18 cellular contexts compared by ENCODE assay signal in the genomic region with DNA sequence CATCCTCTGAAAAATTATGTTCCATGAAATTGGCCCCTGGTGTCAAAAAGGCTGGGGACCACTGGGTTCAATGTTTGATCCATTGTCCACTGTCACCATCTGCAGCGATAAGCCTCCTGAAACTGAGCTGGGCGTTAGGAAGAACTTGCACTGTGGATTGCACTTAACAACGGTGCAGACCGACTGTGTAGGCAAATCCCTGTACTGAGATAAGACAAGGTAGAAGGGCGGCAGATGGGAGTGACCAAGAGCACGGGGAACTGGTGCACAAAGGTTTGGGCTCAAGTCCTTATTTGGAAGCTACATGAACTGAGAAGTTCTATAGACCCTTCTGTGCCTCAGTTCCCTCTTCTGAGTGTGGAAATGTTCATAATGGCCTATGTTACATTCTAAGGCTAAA. TPM values are rescaled to one million over a fixed set of nuclear protein-coding genes. Genes with fewer than 3 reads are reported as not detected.
DNase-seq lines count a peak whose midpoint lies in the region; ATAC-seq and TF ChIP-seq lines count a peak whose summit lies in the region.
"Had no signal": no experiment of that assay in that cellular context is flagged by ENCODE, and none has a peak within 500 bp of the region (broad histone marks: within the 10 kb centered on the region; RNA-seq: fewer than 3 reads in every experiment).

No MANE protein-coding gene starts in this region.

- no peaks in the 10 kb centered on the region for H3K9me3 Mint-ChIP-seq in CD4-positive, alpha-beta T cell
- H3K9me3 Mint-ChIP-seq in CD8-positive, alpha-beta memory T cell, result peaks cover 0 to 3% (median 0%) of the 10 kb centered on the region in 5 donors
- peaks cover 0 to 1% (median 0%) of the 10 kb centered on the region in 11 donors for H3K9me3 Mint-ChIP-seq in naive thymus-derived CD4-positive, alpha-beta T cell

- 85 to 95% methylated on average over 6 of the region's 6 CpGs for WGBS in upper lobe of left lung, 2 donors
- WGBS in psoas muscle, 3 donors, result 74 to 81% (median 77%) methylated on average over 6 of the region's 6 CpGs

- intact Hi-C loops in CD4-positive, alpha-beta T cell (cut with DNase I, micrococcal nuclease), result loop anchor here in 1 of 2 experiments (2.0 kb wide), 1 partner anchor 28 kb away; no protein-coding TSS in a partner anchor
- intact Hi-C loops in naive thymus-derived CD4-positive, alpha-beta T cell (cut with micrococcal nuclease), result loop anchor here in 1 of 2 donors (2.0 kb wide), 1 partner anchor 16 kb away; no protein-coding TSS in a partner anchor
- intact Hi-C loops in psoas muscle (cut with DNase I), result no loop called here

- no peaks in the 10 kb centered on the region for H3K36me3 ChIP-seq in CD8-positive, alpha-beta memory T cell (ENCODE audit: insufficient read depth, low read length)
- H3K36me3 ChIP-seq in naive thymus-derived CD4-positive, alpha-beta T cell (ENCODE audit: control insufficient read depth in 2 of 3, insufficient read depth in 3 of 3, low read length in 3 of 3), result no peaks in the 10 kb centered on the region
- H3K36me3 ChIP-seq in upper lobe of left lung (no peaks in the 10 kb centered on the region), psoas muscle (ENCODE audit: insufficient read depth in 1 of 2, low read depth in 1 of 2) (no peaks in the 10 kb centered on the region)
- H3K36me3 ChIP-seq: BE2C had no signal

- H3K4me1 Mint-ChIP-seq in CD4-positive, alpha-beta T cell (ENCODE audit: low read depth), result peaks cover 58% of the 10 kb centered on the region
- H3K4me1 Mint-ChIP-seq in CD8-positive, alpha-beta memory T cell, result peaks cover 45 to 54% (median 46%) of the 10 kb centered on the region in 3 donors
- H3K4me1 Mint-ChIP-seq in T-helper 17 cell, result peaks cover 23% of the 10 kb centered on the region
- peaks cover 19 to 71% (median 64%) of the 10 kb centered on the region in 7 donors for H3K4me1 Mint-ChIP-seq in naive thymus-derived CD4-positive, alpha-beta T cell

- ATAC-seq in CD4-positive, alpha-beta T cell (ENCODE audit: poor library complexity), result no peak
- ATAC-seq in T-helper 17 cell, result no peak
- ATAC-seq in naive thymus-derived CD4-positive, alpha-beta T cell, result no peak
- ATAC-seq in upper lobe of left lung (ENCODE audit: low FRiP score in 2 of 2), result no peak
- ATAC-seq in psoas muscle, result no peak

- peaks cover 39% of the 10 kb centered on the region for H3K4me1 ChIP-seq in CD8-positive, alpha-beta memory T cell (ENCODE audit: insufficient read depth, low read length)
- H3K4me1 ChIP-seq in naive thymus-derived CD4-positive, alpha-beta T cell (ENCODE audit: control insufficient read depth in 2 of 2, insufficient read depth in 2 of 2, low read length in 2 of 2), result peaks cover 26 to 56% of the 10 kb centered on the region in 2 donors
- no peaks in the 10 kb centered on the region for H3K4me1 ChIP-seq in upper lobe of left lung
- no peaks in the 10 kb centered on the region for H3K4me1 ChIP-seq in psoas muscle
- H3K4me1 ChIP-seq: BE2C had no signal

- H3K4me3 Mint-ChIP-seq in CD4-positive, alpha-beta T cell, result no peak overlapping the region
- peak overlapping the region in 1 of 7 donors; percentile 37 for H3K4me3 Mint-ChIP-seq in CD8-positive, alpha-beta memory T cell
- no peak overlapping the region for H3K4me3 Mint-ChIP-seq in T-helper 17 cell
- H3K4me3 Mint-ChIP-seq in naive thymus-derived CD4-positive, alpha-beta T cell, result peak overlapping the region in 6 of 10 donors; percentile 33 to 77 (median 53)

- no peaks in the 10 kb centered on the region for H3K27me3 ChIP-seq in CD4-positive, alpha-beta T cell (ENCODE audit: control insufficient read depth, insufficient read depth, low read length)
- no peaks in the 10 kb centered on the region for H3K27me3 ChIP-seq in CD8-positive, alpha-beta memory T cell (ENCODE audit: insufficient read depth, low read length, poor library complexity, severe bottlenecking)
- no peaks in the 10 kb centered on the region for H3K27me3 ChIP-seq in naive thymus-derived CD4-positive, alpha-beta T cell (ENCODE audit: control insufficient read depth in 2 of 2, insufficient read depth in 2 of 2, low read length in 2 of 2)
- H3K27me3 ChIP-seq in upper lobe of left lung (no peaks in the 10 kb centered on the region), psoas muscle (ENCODE audit: insufficient read depth in 3 of 3, low read length in 2 of 3) (peaks cover 0 to 13% (median 2%) of the 10 kb centered on the region in 3 donors)

- no peaks in the 10 kb centered on the region for H3K9me3 ChIP-seq in CD4-positive, alpha-beta T cell (ENCODE audit: control insufficient read depth, low read length)
- H3K9me3 ChIP-seq in CD8-positive, alpha-beta memory T cell (ENCODE audit: low read length), result no peaks in the 10 kb centered on the region
- H3K9me3 ChIP-seq in T-helper 17 cell (ENCODE audit: control insufficient read depth, low read length, poor library complexity, severe bottlenecking) (no peaks in the 10 kb centered on the region), upper lobe of left lung (peaks cover 0 to 3% (median 0%) of the 10 kb centered on the region in 4 donors), psoas muscle (peaks cover 4% of the 10 kb centered on the region)
- H3K9me3 ChIP-seq in naive thymus-derived CD4-positive, alpha-beta T cell (ENCODE audit: control insufficient read depth in 2 of 3, low read length in 3 of 3), result no peaks in the 10 kb centered on the region
- H3K9me3 ChIP-seq: BE2C had no signal

- peak overlapping the region; percentile 87 for H3K27ac Mint-ChIP-seq in CD4-positive, alpha-beta T cell
- H3K27ac Mint-ChIP-seq in CD8-positive, alpha-beta memory T cell, result peak overlapping the region in 7 of 8 donors; percentile 4 to 89 (median 76)
- H3K27ac Mint-ChIP-seq in T-helper 17 cell, result peak overlapping the region; percentile 24
- H3K27ac Mint-ChIP-seq in naive thymus-derived CD4-positive, alpha-beta T cell, result peak overlapping the region in 8 of 9 donors; percentile 83 to 98 (median 92)

- DNase-seq in CD4-positive, alpha-beta T cell, result no peak
- DNase-seq in CD8-positive, alpha-beta memory T cell, result no peak
- DNase-seq in T-helper 17 cell (no peak), upper lobe of left lung (no peak), NCI-H2171 treated with DMSO at 0.1 percent for 48 hours (lab: John Stamatoyannopoulos, UW) (no peak), psoas muscle (no peak)
- no peak for DNase-seq in naive thymus-derived CD4-positive, alpha-beta T cell
- DNase-seq: ACHN; BE2C; C1 segment of cervical spinal cord; Calu3; CD4-positive, CD25-positive, alpha-beta regulatory T cell; DMS 273 treated with DMSO at 0.1 percent for 48 hours; DMS53; H9 had no signal

- no peak for TF ChIP-seq CTCF in CD4-positive, alpha-beta T cell (IDR thresholded peaks at IDR 0.05)
- no peak for TF ChIP-seq CTCF in upper lobe of left lung (IDR thresholded peaks at IDR 0.05)
- no peak for TF ChIP-seq CTCF in psoas muscle (IDR thresholded peaks at IDR 0.05)

- no peak for TF ChIP-seq EP300 in upper lobe of left lung (IDR thresholded peaks at IDR 0.05)

- no peak overlapping the region for H3K4me3 ChIP-seq in CD8-positive, alpha-beta memory T cell (ENCODE audit: low read length)
- H3K4me3 ChIP-seq in naive thymus-derived CD4-positive, alpha-beta T cell (ENCODE audit: low read length), result no peak overlapping the region
- H3K4me3 ChIP-seq in upper lobe of left lung, result no peak overlapping the region
- H3K4me3 ChIP-seq in psoas muscle, result no peak overlapping the region

- CTCF ChIA-PET in CD4-positive, alpha-beta T cell (lab: Charles Lee), result no interaction called here
- CTCF ChIA-PET in CD8-positive, alpha-beta memory T cell (lab: Charles Lee), result interaction anchor here (0.9 kb wide), 1 partner anchor 27 kb away, joined by 3 read pairs; no protein-coding TSS in a partner anchor
- CTCF ChIA-PET in naive thymus-derived CD4-positive, alpha-beta T cell (lab: Charles Lee), result interaction anchor here (0.6 to 1.3 kb wide), 3 partner anchors 8 to 494 kb away, joined by 3 to 4 read pairs (median 4); no protein-coding TSS in a partner anchor

- H3K36me3 Mint-ChIP-seq in CD4-positive, alpha-beta T cell (ENCODE audit: low read depth), result no peaks in the 10 kb centered on the region
- peaks cover 0 to 15% (median 0%) of the 10 kb centered on the region in 3 donors for H3K36me3 Mint-ChIP-seq in CD8-positive, alpha-beta memory T cell
- peaks cover 5% of the 10 kb centered on the region for H3K36me3 Mint-ChIP-seq in T-helper 17 cell (ENCODE audit: low read depth)
- H3K36me3 Mint-ChIP-seq in naive thymus-derived CD4-positive, alpha-beta T cell, result peaks cover 0 to 6% (median 4%) of the 10 kb centered on the region in 5 donors
- H3K36me3 Mint-ChIP-seq: CD4-positive, CD25-positive, alpha-beta regulatory T cell had no signal

- TF ChIP-seq POLR2A in upper lobe of left lung (IDR thresholded peaks at IDR 0.05), result no peak

- no peaks in the 10 kb centered on the region for H3K27me3 Mint-ChIP-seq in CD4-positive, alpha-beta T cell
- peaks cover 5 to 17% of the 10 kb centered on the region in 2 donors for H3K27me3 Mint-ChIP-seq in CD8-positive, alpha-beta memory T cell
- peaks cover 57% of the 10 kb centered on the region for H3K27me3 Mint-ChIP-seq in T-helper 17 cell
- peaks cover 0 to 13% (median 0%) of the 10 kb centered on the region in 5 donors for H3K27me3 Mint-ChIP-seq in naive thymus-derived CD4-positive, alpha-beta T cell

- peak overlapping the region; percentile 55 for H3K27ac ChIP-seq in CD4-positive, alpha-beta T cell (ENCODE audit: low read depth, low read length)
- H3K27ac ChIP-seq in CD8-positive, alpha-beta memory T cell (ENCODE audit: low read depth, low read length), result no peak overlapping the region
- H3K27ac ChIP-seq in naive thymus-derived CD4-positive, alpha-beta T cell (ENCODE audit: low read depth, low read length), result peak overlapping the region; percentile 75
- H3K27ac ChIP-seq in upper lobe of left lung (no peak overlapping the region), psoas muscle (no peak overlapping the region)
- H3K27ac ChIP-seq: HL-60 had no signal

- POLR2A ChIA-PET in CD4-positive, alpha-beta T cell (lab: Charles Lee), result interaction anchor here (1.7 kb wide), 1 partner anchor 27 kb away, joined by 4 read pairs; no protein-coding TSS in a partner anchor
- POLR2A ChIA-PET in CD8-positive, alpha-beta memory T cell (lab: Charles Lee), result no interaction called here
- POLR2A ChIA-PET in naive thymus-derived CD4-positive, alpha-beta T cell (lab: Charles Lee), result interaction anchor here (0.6 to 1.9 kb wide), 7 partner anchors 8 to 565 kb away, joined by 3 to 6 read pairs (median 4); no protein-coding TSS in a partner anchor

RNA-seq across cellular contexts. Expression of a gene that starts 41.6 kb away (rescaled TPM):
- 1 to 10 TPM; 2.3 to 2.5 TPM for total RNA-seq in CD4-positive, alpha-beta T cell
- total RNA-seq in CD8-positive, alpha-beta memory T cell, result 1 to 10 TPM; 6.0 to 8.2 TPM
- polyA plus RNA-seq in CD8-positive, alpha-beta memory T cell, result 12.7 TPM
- total RNA-seq in T-helper 17 cell (1 to 10 TPM in 1 of 2 donors, under 1 TPM in 1; 0.57 to 1.5 TPM), upper lobe of left lung (10 to 100 TPM; 11.7 to 34.0 (median 21.2) TPM), psoas muscle (1 to 10 TPM; 3.3 to 7.3 (median 3.7) TPM)
- total RNA-seq in naive thymus-derived CD4-positive, alpha-beta T cell, result 1 to 10 TPM in 4 of 5 experiments, under 1 TPM in 1; 0.53 to 6.0 (median 3.3) TPM
- under 1 TPM; 0.64 to 0.68 TPM for polyA plus RNA-seq in naive thymus-derived CD4-positive, alpha-beta T cell
- polyA plus RNA-seq in psoas muscle, result 1 to 10 TPM; 1.7 to 3.7 (median 2.3) TPM
- total RNA-seq: Calu3 had no signal

RNA-seq across cellular contexts. Expression of a gene that starts 48.8 kb away (rescaled TPM):
- total RNA-seq in CD4-positive, alpha-beta T cell, result not detected
- total RNA-seq in CD8-positive, alpha-beta memory T cell, result not detected
- polyA plus RNA-seq in CD8-positive, alpha-beta memory T cell, result not detected
- not detected for total RNA-seq in T-helper 17 cell
- not detected for total RNA-seq in naive thymus-derived CD4-positive, alpha-beta T cell
- not detected for polyA plus RNA-seq in naive thymus-derived CD4-positive, alpha-beta T cell
- not detected for total RNA-seq in upper lobe of left lung
- not detected for total RNA-seq in psoas muscle
- not detected for polyA plus RNA-seq in psoas muscle
- total RNA-seq: Calu3; CD4-positive, CD25-positive, alpha-beta regulatory T cell; H1; H9; HT1080 had no signal
- polyA plus RNA-seq: CD4-positive, CD25-positive, alpha-beta regulatory T cell; H1 had no signal

Comparison
In these comparisons a context has a peak if more than half of its experiments do, and no peak if none do; other contexts are left out.
1. H3K27ac ChIP-seq: peak in CD4-positive, alpha-beta T cell (single experiment) and naive thymus-derived CD4-positive, alpha-beta T cell (single experiment); none in CD8-positive, alpha-beta memory T cell (single experiment), upper lobe of left lung (0 of 4) and psoas muscle (single experiment).
2. H3K27ac Mint-ChIP-seq: peak in every context shown above with its lines; median percentile 92 in naive thymus-derived CD4-positive, alpha-beta T cell; 87 in CD4-positive, alpha-beta T cell; 76 in CD8-positive, alpha-beta memory T cell; 24 in T-helper 17 cell.
3. H3K4me3 Mint-ChIP-seq: peak in naive thymus-derived CD4-positive, alpha-beta T cell (6 of 10); none in CD4-positive, alpha-beta T cell (single experiment) and T-helper 17 cell (single experiment).